ENCODE assay signal across 23 cellular contexts in the genomic region with DNA sequence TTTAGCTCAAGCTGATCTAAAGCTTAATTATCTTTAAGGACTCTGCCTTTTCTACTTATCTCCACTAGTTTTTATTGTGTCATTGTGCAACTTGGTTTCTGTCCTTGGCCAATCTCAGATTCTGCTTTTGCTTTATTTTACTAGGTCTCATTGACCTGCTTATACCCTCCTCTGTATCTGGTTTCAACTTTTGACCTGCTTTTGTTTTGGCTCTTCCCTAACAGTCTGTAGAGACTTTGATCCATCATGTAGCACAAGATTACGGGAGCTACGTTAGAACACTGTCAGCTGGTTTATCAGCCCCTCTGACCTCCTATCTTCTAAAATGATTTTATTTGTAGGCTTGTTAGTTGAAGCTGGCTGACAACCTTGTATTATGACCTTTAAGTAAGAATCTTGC. TPM values are rescaled to one million over a fixed set of nuclear protein-coding genes. Genes with fewer than 3 reads are reported as not detected.
A peak's percentile ranks its signal among the peaks of the same experiment; 100 is the strongest.
DNase-seq lines count a peak whose midpoint lies in the region; ATAC-seq, FAIRE-seq and TF ChIP-seq lines count a peak whose summit lies in the region.
"Had no signal": no experiment of that assay in that cellular context is flagged by ENCODE, and none has a peak within 500 bp of the region (broad histone marks: within the 10 kb centered on the region; RNA-seq: fewer than 3 reads in every experiment).

No MANE protein-coding gene starts in this region.

- peaks cover 18% of the 10 kb centered on the region for H3K4me1 Mint-ChIP-seq in nephron progenitor cell
- peaks cover 5% of the 10 kb centered on the region for H3K4me1 Mint-ChIP-seq in activated CD8-positive, alpha-beta memory T cell treated with anti-CD3 and anti-CD28 coated beads, Interleukin-2, amount 10 ng/mL, durations not matched to agents 7 days and 5 days

- H3K27ac Mint-ChIP-seq in nephron progenitor cell = peak overlapping the region; percentile 12
- no peak overlapping the region for H3K27ac Mint-ChIP-seq in activated CD8-positive, alpha-beta memory T cell treated with anti-CD3 and anti-CD28 coated beads, Interleukin-2, amount 10 ng/mL, durations not matched to agents 7 days and 5 days
- H3K27ac Mint-ChIP-seq: B cell; CD8-positive, alpha-beta T cell had no signal

- H3K4me3 Mint-ChIP-seq in nephron progenitor cell = no peak overlapping the region
- no peak overlapping the region for H3K4me3 Mint-ChIP-seq in activated CD8-positive, alpha-beta memory T cell treated with anti-CD3 and anti-CD28 coated beads, Interleukin-2, amount 10 ng/mL, durations not matched to agents 7 days and 5 days
- H3K4me3 Mint-ChIP-seq: B cell; CD8-positive, alpha-beta T cell had no signal

- CTCF ChIA-PET in activated CD8-positive, alpha-beta memory T cell treated with anti-CD3 and anti-CD28 coated beads, Interleukin-2, amount 10 ng/mL, durations not matched to agents 7 days and 5 days (lab: Charles Lee) = interaction anchor here (1.0 to 1.5 kb wide), 2 partner anchors 13 to 14 kb away, joined by 3 read pairs; no protein-coding TSS in a partner anchor

- FAIRE-seq in frontal cortex (lab: Jason Lieb, UNC) = no peak
- FAIRE-seq: GM12878 had no signal

- no peaks in the 10 kb centered on the region for H3K36me3 Mint-ChIP-seq in nephron progenitor cell (ENCODE audit: low read depth)
- no peaks in the 10 kb centered on the region for H3K36me3 Mint-ChIP-seq in activated CD8-positive, alpha-beta memory T cell treated with anti-CD3 and anti-CD28 coated beads, Interleukin-2, amount 10 ng/mL, durations not matched to agents 7 days and 5 days
- H3K36me3 Mint-ChIP-seq: CD8-positive, alpha-beta T cell had no signal

- peaks cover 3% of the 10 kb centered on the region for H3K9me3 Mint-ChIP-seq in nephron progenitor cell
- no peaks in the 10 kb centered on the region for H3K9me3 Mint-ChIP-seq in activated CD8-positive, alpha-beta memory T cell treated with anti-CD3 and anti-CD28 coated beads, Interleukin-2, amount 10 ng/mL, durations not matched to agents 7 days and 5 days (ENCODE audit: low read depth)
- H3K9me3 Mint-ChIP-seq: CD8-positive, alpha-beta T cell had no signal

- no peak for ATAC-seq in activated CD8-positive, alpha-beta memory T cell treated with anti-CD3 and anti-CD28 coated beads, Interleukin-2, amount 10 ng/mL, durations not matched to agents 7 days and 5 days
- ATAC-seq: CD8-positive, alpha-beta T cell; GM12878; HCT116; Panc1 had no signal

- TF ChIP-seq CTCF in nephron progenitor cell (IDR thresholded peaks at IDR 0.05) = no peak

- peaks cover 3% of the 10 kb centered on the region for H3K27me3 Mint-ChIP-seq in nephron progenitor cell (ENCODE audit: low read depth, poor library complexity)
- peaks cover 15% of the 10 kb centered on the region for H3K27me3 Mint-ChIP-seq in activated CD8-positive, alpha-beta memory T cell treated with anti-CD3 and anti-CD28 coated beads, Interleukin-2, amount 10 ng/mL, durations not matched to agents 7 days and 5 days

- DNase-seq in HuH-7 (ENCODE audit: low spot score) = peak; percentile 71
- DNase-seq in OCI-M1 (lab: John Stamatoyannopoulos, UW) = peak; percentile 39
- peak; percentile 63 for DNase-seq in left kidney (ENCODE audit: low read depth, low spot score)
- DNase-seq in nephron progenitor cell = no peak
- DNase-seq in NCI-H1092 treated with DMSO at 0.1 percent for 48 hours (lab: John Stamatoyannopoulos, UW) = no peak
- DNase-seq in activated CD8-positive, alpha-beta memory T cell treated with anti-CD3 and anti-CD28 coated beads, Interleukin-2, amount 10 ng/mL, durations not matched to agents 7 days and 5 days = no peak
- no peak for DNase-seq in frontal cortex (ENCODE audit: low spot score in 2 of 2)
- DNase-seq: Caco-2; CD8-positive, alpha-beta T cell; GDM1; MV-4-11; NCI-H1105 treated with DMSO at 0.1 percent for 48 hours; NCI-H146; NCI-H2029; NCI-H345; NCI-H510A treated with DMSO at 0.1 percent for 48 hours; NCI-H774; SHP77; T-helper 1 cell had no signal

RNA-seq across cellular contexts. Expression of a gene that starts 43.6 kb away (rescaled TPM):
- 10 to 100 TPM; 55.9 to 62.8 TPM for total RNA-seq in activated CD8-positive, alpha-beta memory T cell treated with anti-CD3 and anti-CD28 coated beads, Interleukin-2, amount 10 ng/mL, durations not matched to agents 7 days and 5 days
- 24.9 TPM for total RNA-seq in frontal cortex

RNA-seq across cellular contexts. Expression of a gene that starts 43.7 kb away (rescaled TPM):
- total RNA-seq in activated CD8-positive, alpha-beta memory T cell treated with anti-CD3 and anti-CD28 coated beads, Interleukin-2, amount 10 ng/mL, durations not matched to agents 7 days and 5 days = 10 to 100 TPM; 84.1 to 86.1 TPM
- 82.3 TPM for total RNA-seq in frontal cortex

RNA-seq across cellular contexts. Expression of a gene that starts 44.3 kb away (rescaled TPM):
- 10 to 100 TPM; 39.7 to 42.5 TPM for total RNA-seq in activated CD8-positive, alpha-beta memory T cell treated with anti-CD3 and anti-CD28 coated beads, Interleukin-2, amount 10 ng/mL, durations not matched to agents 7 days and 5 days
- total RNA-seq in frontal cortex = 43.6 TPM

Comparison
In these comparisons a context has a peak if more than half of its experiments do, and no peak if none do; other contexts are left out.
1. DNase-seq: peak in HuH-7 (single experiment), OCI-M1 (single experiment) and left kidney (single experiment); none in nephron progenitor cell (single experiment), NCI-H1092 treated with DMSO at 0.1 percent for 48 hours (single experiment), activated CD8-positive, alpha-beta memory T cell treated with anti-CD3 and anti-CD28 coated beads, Interleukin-2, amount 10 ng/mL, durations not matched to agents 7 days and 5 days (single experiment) and frontal cortex (0 of 2).